ENCODE assay signal across 2 cellular contexts in genomic region chr1:51954783-51955182, GRCh38.
TF ChIP-seq lines count a peak whose summit lies in the region.

No MANE protein-coding gene starts in this region.

TF ChIP-seq in IMR-90, 13 proteins besides CTCF, POLR2A, EP300 and RAD21:
- TF ChIP-seq MXI1 (IDR thresholded peaks at IDR 0.05; ENCODE audit: borderline replicate concordance, low read depth, low read length): no peak
- no peak for TF ChIP-seq RFX5 (IDR thresholded peaks at IDR 0.05; ENCODE audit: low read depth, low read length)
- TF ChIP-seq FOS (IDR thresholded peaks at IDR 0.05; ENCODE audit: low read depth, low read length): no peak
- no peak for TF ChIP-seq MAFK (IDR thresholded peaks at IDR 0.05; ENCODE audit: low read depth, low read length)
- no peak for TF ChIP-seq CHD1 (IDR thresholded peaks at IDR 0.05; ENCODE audit: low read depth, low read length)
- TF ChIP-seq SMC3 (IDR thresholded peaks at IDR 0.05; ENCODE audit: low read depth, low read length): no peak
- TF ChIP-seq MAZ (IDR thresholded peaks at IDR 0.05; ENCODE audit: borderline replicate concordance, low read depth, low read length): no peak
- TF ChIP-seq RCOR1 (IDR thresholded peaks at IDR 0.05; ENCODE audit: insufficient replicate concordance, low read length): no peak
- TF ChIP-seq ELK1 (IDR thresholded peaks at IDR 0.05; ENCODE audit: borderline replicate concordance, low read depth, low read length): no peak
- TF ChIP-seq BHLHE40 (IDR thresholded peaks at IDR 0.05; ENCODE audit: low read depth, low read length): no peak
- TF ChIP-seq CEBPB (IDR thresholded peaks at IDR 0.05; ENCODE audit: low read depth, low read length): no peak
- no peak for TF ChIP-seq USF2 (IDR thresholded peaks at IDR 0.05; ENCODE audit: low read depth, low read length)
- TF ChIP-seq NFE2L2 (IDR thresholded peaks at IDR 0.05; ENCODE audit: low read depth, low read length): no peak

TF ChIP-seq in K562, 482 proteins besides CTCF, POLR2A, EP300 and RAD21:
- TF ChIP-seq L3MBTL2 (IDR thresholded peaks at IDR 0.05) (peak; percentile 51), RBM15 (IDR thresholded peaks at IDR 0.05; ENCODE audit: insufficient read depth, low read length) (no peak), ESRRA (IDR thresholded peaks at IDR 0.05; ENCODE audit: borderline replicate concordance, low read depth) (peak; percentile 55; the same call in 1 of the 2 replicates), BCLAF1 (IDR thresholded peaks at IDR 0.05; ENCODE audit: borderline replicate concordance in 1 of 2, control insufficient read depth in 1 of 2, low read depth in 2 of 2, low read length in 1 of 2) (no peak), SPI1 (IDR thresholded peaks at IDR 0.05; ENCODE audit: borderline replicate concordance, low read depth, low read length) (peak; percentile 68; the same call in 1 of the 2 replicates), EP400 (IDR thresholded peaks at IDR 0.05) (0 out of 2 replicates have a peak, but pooled peaks have one; percentile 35), ZNF586 (CRISPR knock-in tag; conservative IDR thresholded peaks at IDR 0.05) (no peak), BACH1 (tag; IDR thresholded peaks at IDR 0.05) (peak; percentile 38; the same call in 1 of the 2 replicates), ARID2 (IDR thresholded peaks at IDR 0.05) (0 out of 2 replicates have a peak, but pooled peaks have one; percentile 10), SMARCE1 (IDR thresholded peaks at IDR 0.05) (0 out of 2 replicates have a peak, but pooled peaks have one; percentile 22), ZNF134 (CRISPR knock-in tag; conservative IDR thresholded peaks at IDR 0.05) (0 out of 2 replicates have a peak, but pooled peaks have one; percentile 30), CXXC5 (CRISPR knock-in tag; IDR thresholded peaks at IDR 0.05) (peak; percentile 46; the same call in 1 of the 2 replicates), JUND (IDR thresholded peaks at IDR 0.05; ENCODE audit: borderline replicate concordance, low read depth, low read length) (no peak), JUND (tag; IDR thresholded peaks at IDR 0.05; ENCODE audit: borderline replicate concordance, low read depth, low read length) (peak; percentile 12; the same call in 1 of the 3 replicates), ZEB2 (IDR thresholded peaks at IDR 0.05) (0 out of 2 replicates have a peak, but pooled peaks have one; percentile 36), SMARCB1 (IDR thresholded peaks at IDR 0.05; ENCODE audit: insufficient read length, low read depth) (no peak), MGA (IDR thresholded peaks at IDR 0.05) (peak; percentile 29; the same call in 1 of the 2 replicates), PKNOX1 (IDR thresholded peaks at IDR 0.05) (0 out of 2 replicates have a peak, but pooled peaks have one; percentile 19), NR2C2 (CRISPR knock-in tag; IDR thresholded peaks at IDR 0.05) (no peak), NR2C2 (tag; IDR thresholded peaks at IDR 0.05) (peak; percentile 80), GABPA (tag; conservative IDR thresholded peaks at IDR 0.05; ENCODE audit: low read depth) (peak; percentile 46; the same call in 1 of the 2 replicates), EHMT2 (IDR thresholded peaks at IDR 0.05) (peak; percentile 71), ZNF12 (CRISPR knock-in tag; IDR thresholded peaks at IDR 0.05) (no peak), HLTF (IDR thresholded peaks at IDR 0.05) (no peak), RBFOX2 (IDR thresholded peaks at IDR 0.05; ENCODE audit: low read depth, low read length) (no peak), ZKSCAN1 (IDR thresholded peaks at IDR 0.05; ENCODE audit: low read depth, low read length) (no peak), ETV6 (IDR thresholded peaks at IDR 0.05; ENCODE audit: borderline replicate concordance in 1 of 2, low read depth in 2 of 2, low read length in 1 of 2) (peak in 1 of 2 experiments; percentile 86; a peak in 3 of 4 replicates), ETV6 (CRISPR knock-in tag; IDR thresholded peaks at IDR 0.05; ENCODE audit: borderline replicate concordance) (no peak), ZNF592 (IDR thresholded peaks at IDR 0.05) (peak; percentile 42; the same call in 1 of the 2 replicates), ETV5 (CRISPR knock-in tag; IDR thresholded peaks at IDR 0.05; ENCODE audit: low read depth) (0 out of 2 replicates have a peak, but pooled peaks have one; percentile 19), ARID1B (IDR thresholded peaks at IDR 0.05) (peak; percentile 37; the same call in 1 of the 2 replicates), MTA3 (IDR thresholded peaks at IDR 0.05; ENCODE audit: borderline replicate concordance) (peak; percentile 21; the same call in 1 of the 2 replicates), BRD4 (IDR thresholded peaks at IDR 0.05) (no peak), ZNF76 (CRISPR knock-in tag; IDR thresholded peaks at IDR 0.05; ENCODE audit: borderline replicate concordance) (0 out of 2 replicates have a peak, but pooled peaks have one; percentile 53), SMAD4 (CRISPR knock-in tag; conservative IDR thresholded peaks at IDR 0.05) (0 out of 2 replicates have a peak, but pooled peaks have one; percentile 37), SOX6 (IDR thresholded peaks at IDR 0.05) (peak; percentile 42; the same call in 1 of the 2 replicates), NR2C1 (IDR thresholded peaks at IDR 0.05) (peak; percentile 72), NR2C1 (tag; IDR thresholded peaks at IDR 0.05) (peak; percentile 70), ELF2 (CRISPR knock-in tag; IDR thresholded peaks at IDR 0.05) (peak; percentile 45; the same call in 1 of the 2 replicates)
